ENCODE assay signal across 1 cellular context in genomic region chr3:122383915-122384697, GRCh38.
TF ChIP-seq lines count a peak whose summit lies in the region.

A gene with protein sequence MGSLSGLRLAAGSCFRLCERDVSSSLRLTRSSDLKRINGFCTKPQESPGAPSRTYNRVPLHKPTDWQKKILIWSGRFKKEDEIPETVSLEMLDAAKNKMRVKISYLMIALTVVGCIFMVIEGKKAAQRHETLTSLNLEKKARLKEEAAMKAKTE (plus strand): TSS chr3:122384182. CDS start chr3:122384266, 84 bp downstream.

TF ChIP-seq in HepG2, 621 proteins besides CTCF, POLR2A, EP300 and RAD21 (continued from another document and continues in another):
- TF ChIP-seq ZBTB2 (CRISPR knock-in tag; IDR thresholded peaks at IDR 0.05; ENCODE audit: low read depth) (0 out of 2 replicates have a peak, but pooled peaks have one; percentile 15), ZNF660 (CRISPR knock-in tag; IDR thresholded peaks at IDR 0.05; ENCODE audit: borderline replicate concordance, low read depth) (no peak), NR2F1 (CRISPR knock-in tag; IDR thresholded peaks at IDR 0.05) (peak in 1 of 2 experiments; percentile 41; a peak in 1 of 4 replicates), ZNF777 (CRISPR knock-in tag; IDR thresholded peaks at IDR 0.05) (peak; percentile 62; the same call in 1 of the 2 replicates), ZNF326 (CRISPR knock-in tag; IDR thresholded peaks at IDR 0.05; ENCODE audit: borderline replicate concordance) (no peak), GZF1 (CRISPR knock-in tag; IDR thresholded peaks at IDR 0.05) (0 out of 2 replicates have a peak, but pooled peaks have one; percentile 60), ZBTB38 (CRISPR knock-in tag; IDR thresholded peaks at IDR 0.05) (peak; percentile 89), ZNF383 (CRISPR knock-in tag; IDR thresholded peaks at IDR 0.05; ENCODE audit: borderline replicate concordance) (peak; percentile 88), ZNF546 (CRISPR knock-in tag; conservative IDR thresholded peaks at IDR 0.05) (peak; percentile 67; the same call in 1 of the 2 replicates), ATF5 (CRISPR knock-in tag; IDR thresholded peaks at IDR 0.05; ENCODE audit: low read depth) (0 out of 2 replicates have a peak, but pooled peaks have one; percentile 71), SATB2 (CRISPR knock-in tag; IDR thresholded peaks at IDR 0.05) (0 out of 2 replicates have a peak, but pooled peaks have one; percentile 77), ZNF138 (CRISPR knock-in tag; IDR thresholded peaks at IDR 0.05; ENCODE audit: low read depth) (0 out of 2 replicates have a peak, but pooled peaks have one; percentile 69), RFX5 (IDR thresholded peaks at IDR 0.05; ENCODE audit: low read depth, low read length) (peak; percentile 45; the same call in 1 of the 2 replicates), ZNF569 (CRISPR knock-in tag; IDR thresholded peaks at IDR 0.05; ENCODE audit: borderline replicate concordance) (no peak), NAIF1 (CRISPR knock-in tag; IDR thresholded peaks at IDR 0.05; ENCODE audit: borderline replicate concordance) (no peak), MEIS1 (CRISPR knock-in tag; IDR thresholded peaks at IDR 0.05; ENCODE audit: borderline replicate concordance) (peak; percentile 91), MTA1 (CRISPR knock-in tag; IDR thresholded peaks at IDR 0.05; ENCODE audit: borderline replicate concordance) (peak; percentile 98), PTBP1 (IDR thresholded peaks at IDR 0.05; ENCODE audit: low read depth, low read length, poor library complexity, severe bottlenecking) (peak; percentile 94), SMYD3 (CRISPR knock-in tag; IDR thresholded peaks at IDR 0.05) (peak; percentile 65; the same call in 1 of the 2 replicates), ARNT (IDR thresholded peaks at IDR 0.05) (no peak), ONECUT2 (CRISPR knock-in tag; IDR thresholded peaks at IDR 0.05) (no peak), KLF13 (CRISPR knock-in tag; IDR thresholded peaks at IDR 0.05) (no peak), ZNF414 (CRISPR knock-in tag; IDR thresholded peaks at IDR 0.05) (peak; percentile 47; the same call in 1 of the 2 replicates), ZNF24 (IDR thresholded peaks at IDR 0.05) (no peak), ZFP36L1 (CRISPR knock-in tag; IDR thresholded peaks at IDR 0.05) (no peak), ZBTB1 (CRISPR knock-in tag; IDR thresholded peaks at IDR 0.05; ENCODE audit: borderline replicate concordance) (peak; percentile 69; the same call in 1 of the 2 replicates), ZHX2 (IDR thresholded peaks at IDR 0.05; ENCODE audit: low read depth) (peak; percentile 58; the same call in 1 of the 2 replicates), ZHX2 (CRISPR knock-in tag; IDR thresholded peaks at IDR 0.05; ENCODE audit: borderline replicate concordance) (no peak), ZNF543 (CRISPR knock-in tag; IDR thresholded peaks at IDR 0.05) (peak; percentile 93; the same call in 1 of the 2 replicates)
- TF ChIP-seq, protein P1, sequence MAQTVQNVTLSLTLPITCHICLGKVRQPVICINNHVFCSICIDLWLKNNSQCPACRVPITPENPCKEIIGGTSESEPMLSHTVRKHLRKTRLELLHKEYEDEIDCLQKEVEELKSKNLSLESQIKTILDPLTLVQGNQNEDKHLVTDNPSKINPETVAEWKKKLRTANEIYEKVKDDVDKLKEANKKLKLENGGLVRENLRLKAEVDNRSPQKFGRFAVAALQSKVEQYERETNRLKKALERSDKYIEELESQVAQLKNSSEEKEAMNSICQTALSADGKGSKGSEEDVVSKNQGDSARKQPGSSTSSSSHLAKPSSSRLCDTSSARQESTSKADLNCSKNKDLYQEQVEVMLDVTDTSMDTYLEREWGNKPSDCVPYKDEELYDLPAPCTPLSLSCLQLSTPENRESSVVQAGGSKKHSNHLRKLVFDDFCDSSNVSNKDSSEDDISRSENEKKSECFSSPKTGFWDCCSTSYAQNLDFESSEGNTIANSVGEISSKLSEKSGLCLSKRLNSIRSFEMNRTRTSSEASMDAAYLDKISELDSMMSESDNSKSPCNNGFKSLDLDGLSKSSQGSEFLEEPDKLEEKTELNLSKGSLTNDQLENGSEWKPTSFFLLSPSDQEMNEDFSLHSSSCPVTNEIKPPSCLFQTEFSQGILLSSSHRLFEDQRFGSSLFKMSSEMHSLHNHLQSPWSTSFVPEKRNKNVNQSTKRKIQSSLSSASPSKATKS (CRISPR knock-in tag; IDR thresholded peaks at IDR 0.05): no peak
- TF ChIP-seq, protein P2, sequence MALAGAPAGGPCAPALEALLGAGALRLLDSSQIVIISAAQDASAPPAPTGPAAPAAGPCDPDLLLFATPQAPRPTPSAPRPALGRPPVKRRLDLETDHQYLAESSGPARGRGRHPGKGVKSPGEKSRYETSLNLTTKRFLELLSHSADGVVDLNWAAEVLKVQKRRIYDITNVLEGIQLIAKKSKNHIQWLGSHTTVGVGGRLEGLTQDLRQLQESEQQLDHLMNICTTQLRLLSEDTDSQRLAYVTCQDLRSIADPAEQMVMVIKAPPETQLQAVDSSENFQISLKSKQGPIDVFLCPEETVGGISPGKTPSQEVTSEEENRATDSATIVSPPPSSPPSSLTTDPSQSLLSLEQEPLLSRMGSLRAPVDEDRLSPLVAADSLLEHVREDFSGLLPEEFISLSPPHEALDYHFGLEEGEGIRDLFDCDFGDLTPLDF (CRISPR knock-in tag; IDR thresholded peaks at IDR 0.05): peak; percentile 66; the same call in 1 of the 2 replicates
- TF ChIP-seq, protein P3, sequence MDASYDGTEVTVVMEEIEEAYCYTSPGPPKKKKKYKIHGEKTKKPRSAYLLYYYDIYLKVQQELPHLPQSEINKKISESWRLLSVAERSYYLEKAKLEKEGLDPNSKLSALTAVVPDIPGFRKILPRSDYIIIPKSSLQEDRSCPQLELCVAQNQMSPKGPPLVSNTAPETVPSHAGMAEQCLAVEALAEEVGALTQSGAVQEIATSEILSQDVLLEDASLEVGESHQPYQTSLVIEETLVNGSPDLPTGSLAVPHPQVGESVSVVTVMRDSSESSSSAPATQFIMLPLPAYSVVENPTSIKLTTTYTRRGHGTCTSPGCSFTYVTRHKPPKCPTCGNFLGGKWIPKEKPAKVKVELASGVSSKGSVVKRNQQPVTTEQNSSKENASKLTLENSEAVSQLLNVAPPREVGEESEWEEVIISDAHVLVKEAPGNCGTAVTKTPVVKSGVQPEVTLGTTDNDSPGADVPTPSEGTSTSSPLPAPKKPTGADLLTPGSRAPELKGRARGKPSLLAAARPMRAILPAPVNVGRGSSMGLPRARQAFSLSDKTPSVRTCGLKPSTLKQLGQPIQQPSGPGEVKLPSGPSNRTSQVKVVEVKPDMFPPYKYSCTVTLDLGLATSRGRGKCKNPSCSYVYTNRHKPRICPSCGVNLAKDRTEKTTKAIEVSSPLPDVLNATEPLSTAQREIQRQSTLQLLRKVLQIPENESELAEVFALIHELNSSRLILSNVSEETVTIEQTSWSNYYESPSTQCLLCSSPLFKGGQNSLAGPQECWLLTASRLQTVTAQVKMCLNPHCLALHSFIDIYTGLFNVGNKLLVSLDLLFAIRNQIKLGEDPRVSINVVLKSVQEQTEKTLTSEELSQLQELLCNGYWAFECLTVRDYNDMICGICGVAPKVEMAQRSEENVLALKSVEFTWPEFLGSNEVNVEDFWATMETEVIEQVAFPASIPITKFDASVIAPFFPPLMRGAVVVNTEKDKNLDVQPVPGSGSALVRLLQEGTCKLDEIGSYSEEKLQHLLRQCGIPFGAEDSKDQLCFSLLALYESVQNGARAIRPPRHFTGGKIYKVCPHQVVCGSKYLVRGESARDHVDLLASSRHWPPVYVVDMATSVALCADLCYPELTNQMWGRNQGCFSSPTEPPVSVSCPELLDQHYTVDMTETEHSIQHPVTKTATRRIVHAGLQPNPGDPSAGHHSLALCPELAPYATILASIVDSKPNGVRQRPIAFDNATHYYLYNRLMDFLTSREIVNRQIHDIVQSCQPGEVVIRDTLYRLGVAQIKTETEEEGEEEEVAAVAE (CRISPR knock-in tag; IDR thresholded peaks at IDR 0.05; ENCODE audit: borderline replicate concordance): peak; percentile 81; the same call in 1 of the 2 replicates
- TF ChIP-seq, protein P4, sequence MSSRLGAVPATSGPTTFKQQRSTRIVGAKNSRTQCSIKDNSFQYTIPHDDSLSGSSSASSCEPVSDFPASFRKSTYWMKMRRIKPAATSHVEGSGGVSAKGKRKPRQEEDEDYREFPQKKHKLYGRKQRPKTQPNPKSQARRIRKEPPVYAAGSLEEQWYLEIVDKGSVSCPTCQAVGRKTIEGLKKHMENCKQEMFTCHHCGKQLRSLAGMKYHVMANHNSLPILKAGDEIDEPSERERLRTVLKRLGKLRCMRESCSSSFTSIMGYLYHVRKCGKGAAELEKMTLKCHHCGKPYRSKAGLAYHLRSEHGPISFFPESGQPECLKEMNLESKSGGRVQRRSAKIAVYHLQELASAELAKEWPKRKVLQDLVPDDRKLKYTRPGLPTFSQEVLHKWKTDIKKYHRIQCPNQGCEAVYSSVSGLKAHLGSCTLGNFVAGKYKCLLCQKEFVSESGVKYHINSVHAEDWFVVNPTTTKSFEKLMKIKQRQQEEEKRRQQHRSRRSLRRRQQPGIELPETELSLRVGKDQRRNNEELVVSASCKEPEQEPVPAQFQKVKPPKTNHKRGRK (CRISPR knock-in tag; IDR thresholded peaks at IDR 0.05): peak; percentile 30; the same call in 1 of the 2 replicates
- TF ChIP-seq, protein P5, sequence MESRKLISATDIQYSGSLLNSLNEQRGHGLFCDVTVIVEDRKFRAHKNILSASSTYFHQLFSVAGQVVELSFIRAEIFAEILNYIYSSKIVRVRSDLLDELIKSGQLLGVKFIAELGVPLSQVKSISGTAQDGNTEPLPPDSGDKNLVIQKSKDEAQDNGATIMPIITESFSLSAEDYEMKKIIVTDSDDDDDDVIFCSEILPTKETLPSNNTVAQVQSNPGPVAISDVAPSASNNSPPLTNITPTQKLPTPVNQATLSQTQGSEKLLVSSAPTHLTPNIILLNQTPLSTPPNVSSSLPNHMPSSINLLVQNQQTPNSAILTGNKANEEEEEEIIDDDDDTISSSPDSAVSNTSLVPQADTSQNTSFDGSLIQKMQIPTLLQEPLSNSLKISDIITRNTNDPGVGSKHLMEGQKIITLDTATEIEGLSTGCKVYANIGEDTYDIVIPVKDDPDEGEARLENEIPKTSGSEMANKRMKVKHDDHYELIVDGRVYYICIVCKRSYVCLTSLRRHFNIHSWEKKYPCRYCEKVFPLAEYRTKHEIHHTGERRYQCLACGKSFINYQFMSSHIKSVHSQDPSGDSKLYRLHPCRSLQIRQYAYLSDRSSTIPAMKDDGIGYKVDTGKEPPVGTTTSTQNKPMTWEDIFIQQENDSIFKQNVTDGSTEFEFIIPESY (CRISPR knock-in tag; IDR thresholded peaks at IDR 0.05): peak; percentile 17; the same call in 1 of the 2 replicates
